ENCODE assay signal across 29 cellular contexts in the genomic region with DNA sequence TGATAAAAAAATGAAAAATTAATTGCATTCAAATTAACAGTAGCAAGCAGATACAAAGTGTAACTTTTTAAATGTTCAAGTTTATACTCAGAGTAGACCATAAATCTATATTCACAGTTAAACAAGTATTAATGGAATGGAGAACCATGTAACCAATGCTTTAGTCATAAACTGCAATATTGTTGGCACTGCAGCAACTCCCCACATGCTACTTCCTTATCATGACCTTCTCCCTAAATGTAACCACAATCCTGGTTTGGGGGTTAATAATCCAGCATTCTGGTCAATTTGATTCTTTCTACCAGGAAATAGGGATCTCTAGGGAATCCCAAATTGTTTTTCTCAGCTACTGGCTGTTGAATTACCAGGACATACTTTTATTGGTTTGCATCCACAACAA.
"Had no signal": no experiment of that assay in that cellular context is flagged by ENCODE, and none has a peak within 500 bp of the region (broad histone marks: within the 10 kb centered on the region; RNA-seq: fewer than 3 reads in every experiment).

No MANE protein-coding gene starts in this region.

- H3K27me3 Mint-ChIP-seq: activated CD4-positive, alpha-beta memory T cell treated with anti-CD3 and anti-CD28 coated beads, Interleukin-2, amount 10 ng/mL, durations not matched to agents 7 days and 5 days; activated CD8-positive, alpha-beta memory T cell treated with anti-CD3 and anti-CD28 coated beads, Interleukin-2, amount 10 ng/mL, durations not matched to agents 7 days and 5 days; activated naive CD8-positive, alpha-beta T cell treated with anti-CD3 and anti-CD28 coated beads for 36 hours had no signal

- H3K27ac Mint-ChIP-seq: activated CD4-positive, alpha-beta memory T cell treated with anti-CD3 and anti-CD28 coated beads, Interleukin-2, amount 10 ng/mL, durations not matched to agents 7 days and 5 days; activated CD8-positive, alpha-beta memory T cell treated with anti-CD3 and anti-CD28 coated beads, Interleukin-2, amount 10 ng/mL, durations not matched to agents 7 days and 5 days; activated naive CD8-positive, alpha-beta T cell treated with anti-CD3 and anti-CD28 coated beads for 36 hours had no signal

- H3K4me3 ChIP-seq: ascending aorta, body of pancreas, PC-9 had no signal

- DNase-seq: activated CD4-positive, alpha-beta memory T cell treated with anti-CD3 and anti-CD28 coated beads, Interleukin-2, amount 10 ng/mL, durations not matched to agents 7 days and 5 days; activated CD4-positive, alpha-beta T cell treated with anti-CD3 and anti-CD28 coated beads for 1 hour; activated CD4-positive, alpha-beta T cell treated with anti-CD3 and anti-CD28 coated beads for 48 hours; activated CD4-positive, CD25-positive, alpha-beta regulatory T cell; activated CD8-positive, alpha-beta memory T cell treated with anti-CD3 and anti-CD28 coated beads for 24 hours; activated CD8-positive, alpha-beta memory T cell treated with anti-CD3 and anti-CD28 coated beads, Interleukin-2, amount 10 ng/mL, durations not matched to agents 7 days and 5 days; activated CD8-positive, alpha-beta memory T cell treated with anti-CD3 and anti-CD28 coated beads, Interleukin-2, amount 50 U/mL, for 48 hours; activated effector memory CD4-positive, alpha-beta T cell treated with anti-CD3 and anti-CD28 coated beads, Interleukin-2, amount 50 U/mL, for 16 hours; activated naive CD4-positive, alpha-beta T cell; activated naive CD4-positive, alpha-beta T cell treated with anti-CD3 and anti-CD28 coated beads, Interleukin-2, amount 50 U/mL, for 16 hours; activated naive CD8-positive, alpha-beta T cell treated with anti-CD3 and anti-CD28 coated beads for 36 hours; activated T-cell treated with anti-CD3 and anti-CD28 coated beads, Interleukin-2, amount 50 U/mL, for 48 hours; amygdala; body of pancreas; central memory CD4-positive, alpha-beta T cell; NCI-H1105 treated with DMSO at 0.1 percent for 48 hours; NCI-H1436; NCI-H1694; NCI-H1930; NCI-H510A; NCI-H748 treated with DMSO at 0.1 percent for 48 hours; NK-92 treated with Interleukin-12 subunit alpha and Interleukin-12 subunit beta, amount 100 ng/mL, for 24 hours; PC-9; Right ventricle myocardium superior; SW 1271; T1000; WERI-Rb-1 had no signal

- H3K36me3 Mint-ChIP-seq: activated CD8-positive, alpha-beta memory T cell treated with anti-CD3 and anti-CD28 coated beads, Interleukin-2, amount 10 ng/mL, durations not matched to agents 7 days and 5 days; activated naive CD8-positive, alpha-beta T cell treated with anti-CD3 and anti-CD28 coated beads for 36 hours had no signal

- H3K36me3 ChIP-seq: ascending aorta, WERI-Rb-1 had no signal

- ATAC-seq: activated CD8-positive, alpha-beta memory T cell treated with anti-CD3 and anti-CD28 coated beads, Interleukin-2, amount 10 ng/mL, durations not matched to agents 7 days and 5 days; body of pancreas had no signal

- H3K9me3 ChIP-seq: ascending aorta, body of pancreas had no signal

- H3K27ac ChIP-seq: ascending aorta, body of pancreas, KMS-11, PC-9, WERI-Rb-1 had no signal

- H3K4me1 Mint-ChIP-seq: activated CD4-positive, alpha-beta memory T cell treated with anti-CD3 and anti-CD28 coated beads, Interleukin-2, amount 10 ng/mL, durations not matched to agents 7 days and 5 days; activated CD8-positive, alpha-beta memory T cell treated with anti-CD3 and anti-CD28 coated beads, Interleukin-2, amount 10 ng/mL, durations not matched to agents 7 days and 5 days; activated naive CD8-positive, alpha-beta T cell treated with anti-CD3 and anti-CD28 coated beads for 36 hours had no signal

- H3K9me3 Mint-ChIP-seq: activated CD4-positive, alpha-beta memory T cell treated with anti-CD3 and anti-CD28 coated beads, Interleukin-2, amount 10 ng/mL, durations not matched to agents 7 days and 5 days; activated naive CD8-positive, alpha-beta T cell treated with anti-CD3 and anti-CD28 coated beads for 36 hours had no signal

- H3K4me1 ChIP-seq: ascending aorta, body of pancreas had no signal

- H3K27me3 ChIP-seq: ascending aorta, body of pancreas had no signal

- H3K4me3 Mint-ChIP-seq: activated CD4-positive, alpha-beta memory T cell treated with anti-CD3 and anti-CD28 coated beads, Interleukin-2, amount 10 ng/mL, durations not matched to agents 7 days and 5 days; activated CD8-positive, alpha-beta memory T cell treated with anti-CD3 and anti-CD28 coated beads, Interleukin-2, amount 10 ng/mL, durations not matched to agents 7 days and 5 days; activated naive CD8-positive, alpha-beta T cell treated with anti-CD3 and anti-CD28 coated beads for 36 hours had no signal
